In the genomic region with DNA sequence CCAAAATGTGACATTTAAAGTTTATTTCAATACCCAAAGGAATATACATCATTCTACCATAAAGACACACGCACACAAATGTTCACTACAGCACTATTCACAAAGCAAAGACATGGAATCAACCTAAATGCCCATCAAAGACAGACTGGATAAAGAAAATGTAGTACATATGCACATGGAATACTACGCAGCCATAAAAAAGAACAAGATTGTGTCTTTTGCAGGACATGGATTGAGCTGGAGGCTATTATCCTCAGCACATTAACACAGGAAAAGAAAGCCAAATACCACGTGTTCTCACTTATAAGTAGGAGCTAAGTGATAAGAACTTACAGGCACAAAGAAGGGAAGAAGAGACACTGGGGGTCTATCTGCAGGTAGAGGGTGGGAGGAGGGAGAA, we compare ENCODE assay signal across 1 cellular context.
A peak's percentile ranks its signal among the peaks of the same experiment; 100 is the strongest.
TF ChIP-seq lines count a peak whose summit lies in the region.

No MANE protein-coding gene starts in this region.

TF ChIP-seq in HepG2, 621 proteins besides CTCF, POLR2A, EP300 and RAD21 (continued from another document):
- TF ChIP-seq, protein P1, sequence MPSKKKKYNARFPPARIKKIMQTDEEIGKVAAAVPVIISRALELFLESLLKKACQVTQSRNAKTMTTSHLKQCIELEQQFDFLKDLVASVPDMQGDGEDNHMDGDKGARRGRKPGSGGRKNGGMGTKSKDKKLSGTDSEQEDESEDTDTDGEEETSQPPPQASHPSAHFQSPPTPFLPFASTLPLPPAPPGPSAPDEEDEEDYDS (CRISPR knock-in tag; IDR thresholded peaks at IDR 0.05), result no peak
- TF ChIP-seq HMG20A (CRISPR knock-in tag; IDR thresholded peaks at IDR 0.05; ENCODE audit: borderline replicate concordance) (no peak; the same call in 1 of the 2 replicates), ZMYM3 (CRISPR knock-in tag; IDR thresholded peaks at IDR 0.05) (peak; percentile 84), ADNP (CRISPR knock-in tag; IDR thresholded peaks at IDR 0.05) (0 out of 2 replicates have a peak, but pooled peaks have one; percentile 22), ZNF30 (CRISPR knock-in tag; IDR thresholded peaks at IDR 0.05) (no peak), CHD4 (IDR thresholded peaks at IDR 0.05; ENCODE audit: borderline replicate concordance, low read length) (0 out of 2 replicates have a peak, but pooled peaks have one; percentile 13), SNAPC4 (CRISPR knock-in tag; IDR thresholded peaks at IDR 0.05) (no peak), RCOR2 (CRISPR knock-in tag; IDR thresholded peaks at IDR 0.05) (peak; percentile 81), TOE1 (CRISPR knock-in tag; IDR thresholded peaks at IDR 0.05) (no peak), ZNF260 (CRISPR knock-in tag; IDR thresholded peaks at IDR 0.05; ENCODE audit: borderline replicate concordance, low read depth) (0 out of 2 replicates have a peak, but pooled peaks have one; percentile 79), ELF4 (CRISPR knock-in tag; IDR thresholded peaks at IDR 0.05; ENCODE audit: borderline replicate concordance) (no peak), ZNF709 (CRISPR knock-in tag; IDR thresholded peaks at IDR 0.05) (no peak), TFDP1 (CRISPR knock-in tag; IDR thresholded peaks at IDR 0.05; ENCODE audit: borderline replicate concordance) (no peak), ZNF704 (CRISPR knock-in tag; IDR thresholded peaks at IDR 0.05; ENCODE audit: borderline replicate concordance) (no peak), ARID2 (CRISPR knock-in tag; IDR thresholded peaks at IDR 0.05; ENCODE audit: borderline replicate concordance) (no peak), TAF1 (CRISPR knock-in tag; IDR thresholded peaks at IDR 0.05) (no peak), JUND (CRISPR knock-in tag; IDR thresholded peaks at IDR 0.05) (0 out of 2 replicates have a peak, but pooled peaks have one; percentile 36), ZNF33B (CRISPR knock-in tag; IDR thresholded peaks at IDR 0.05) (no peak), CEBPB (IDR thresholded peaks at IDR 0.05; ENCODE audit: borderline replicate concordance, low read depth, low read length) (no peak), ZBTB1 (CRISPR knock-in tag; IDR thresholded peaks at IDR 0.05; ENCODE audit: borderline replicate concordance) (no peak)
- TF ChIP-seq, protein P2, sequence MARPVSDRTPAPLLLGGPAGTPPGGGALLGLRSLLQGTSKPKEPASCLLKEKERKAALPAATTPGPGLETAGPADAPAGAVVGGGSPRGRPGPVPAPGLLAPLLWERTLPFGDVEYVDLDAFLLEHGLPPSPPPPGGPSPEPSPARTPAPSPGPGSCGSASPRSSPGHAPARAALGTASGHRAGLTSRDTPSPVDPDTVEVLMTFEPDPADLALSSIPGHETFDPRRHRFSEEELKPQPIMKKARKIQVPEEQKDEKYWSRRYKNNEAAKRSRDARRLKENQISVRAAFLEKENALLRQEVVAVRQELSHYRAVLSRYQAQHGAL (CRISPR knock-in tag; IDR thresholded peaks at IDR 0.05; ENCODE audit: not compliant biosample characterization), result no peak
- TF ChIP-seq, protein P3, sequence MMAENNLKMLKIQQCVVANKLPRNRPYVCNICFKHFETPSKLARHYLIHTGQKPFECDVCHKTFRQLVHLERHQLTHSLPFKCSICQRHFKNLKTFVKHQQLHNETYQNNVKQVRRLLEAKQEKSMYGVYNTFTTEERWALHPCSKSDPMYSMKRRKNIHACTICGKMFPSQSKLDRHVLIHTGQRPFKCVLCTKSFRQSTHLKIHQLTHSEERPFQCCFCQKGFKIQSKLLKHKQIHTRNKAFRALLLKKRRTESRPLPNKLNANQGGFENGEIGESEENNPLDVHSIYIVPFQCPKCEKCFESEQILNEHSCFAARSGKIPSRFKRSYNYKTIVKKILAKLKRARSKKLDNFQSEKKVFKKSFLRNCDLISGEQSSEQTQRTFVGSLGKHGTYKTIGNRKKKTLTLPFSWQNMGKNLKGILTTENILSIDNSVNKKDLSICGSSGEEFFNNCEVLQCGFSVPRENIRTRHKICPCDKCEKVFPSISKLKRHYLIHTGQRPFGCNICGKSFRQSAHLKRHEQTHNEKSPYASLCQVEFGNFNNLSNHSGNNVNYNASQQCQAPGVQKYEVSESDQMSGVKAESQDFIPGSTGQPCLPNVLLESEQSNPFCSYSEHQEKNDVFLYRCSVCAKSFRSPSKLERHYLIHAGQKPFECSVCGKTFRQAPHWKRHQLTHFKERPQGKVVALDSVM (CRISPR knock-in tag; IDR thresholded peaks at IDR 0.05), result no peak
